8 cellular contexts compared by ENCODE assay signal in the genomic region with DNA sequence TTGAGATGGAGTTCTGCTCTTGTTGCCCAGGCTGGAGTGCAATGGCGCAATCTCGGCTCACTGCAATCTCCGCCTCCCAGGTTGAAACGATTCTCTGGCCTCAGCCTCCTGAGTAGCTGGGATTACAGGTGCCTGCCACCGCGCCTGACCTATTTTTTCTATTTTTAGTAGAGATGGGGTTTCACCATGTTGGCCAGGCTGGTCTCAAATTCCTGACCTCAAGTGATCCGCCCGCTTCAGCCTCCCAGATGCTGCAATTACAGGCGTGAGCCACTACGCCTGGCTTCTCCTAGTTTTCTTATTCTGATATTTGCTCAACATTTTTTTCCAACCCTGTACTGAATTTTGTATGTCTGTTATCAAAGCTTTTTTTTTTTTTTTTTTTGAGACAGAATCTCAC. TPM values are rescaled to one million over a fixed set of nuclear protein-coding genes. Genes with fewer than 3 reads are reported as not detected.
DNase-seq lines count a peak whose midpoint lies in the region; ATAC-seq and TF ChIP-seq lines count a peak whose summit lies in the region.
"Not testable (repeated sequence)": the region's sequence is repeated elsewhere in the genome, so short reads cannot be mapped to it uniquely, and the experiment has no call there.

No MANE protein-coding gene starts in this region.

- peaks cover 11% of the 10 kb centered on the region for H3K4me1 Mint-ChIP-seq in Calu3 (ENCODE audit: low read depth, unreplicated experiment)
- H3K4me1 Mint-ChIP-seq in stimulated activated naive CD8-positive, alpha-beta T cell treated with anti-CD3 and anti-CD28 coated beads, Interleukin-15, amount 100 ng/mL, for 72 hours, result peaks cover 19% of the 10 kb centered on the region

- H3K4me3 ChIP-seq in HCT116 (replicated peaks in 1 of 2; ENCODE audit: low read depth in 1 of 2, low read length in 2 of 2); WERI-Rb-1 (ENCODE audit: low read depth, low read length); body of pancreas; psoas muscle: not testable (repeated sequence)

- H3K4me1 ChIP-seq in HCT116 (ENCODE audit: control insufficient read depth in 1 of 2, insufficient read depth in 2 of 2, low read length in 2 of 2) (peaks cover 20 to 25% of the 10 kb centered on the region in 2 experiments), body of pancreas (peaks cover 30% of the 10 kb centered on the region), psoas muscle (peaks cover 34% of the 10 kb centered on the region)

- H3K27me3 ChIP-seq in HCT116 (ENCODE audit: insufficient read depth, low read length); WERI-Rb-1 (ENCODE audit: insufficient read depth, low read depth, severe bottlenecking); body of pancreas; psoas muscle (ENCODE audit: insufficient read depth in 3 of 3, low read length in 2 of 3): not testable (repeated sequence)

- DNase-seq in Calu3 (peak; percentile 2), NCI-H69 (lab: John Stamatoyannopoulos, UW) (peak; percentile 26), WERI-Rb-1 (peak; percentile 26), body of pancreas (peak in 2 of 4 donors; percentile 24 to 25), left lobe of liver (ENCODE audit: low spot score) (peak; percentile 33), psoas muscle (peak; percentile 51 to 82)
- DNase-seq in HCT116 (ENCODE audit: low read depth, low spot score); stimulated activated naive CD8-positive, alpha-beta T cell treated with anti-CD3 and anti-CD28 coated beads, Interleukin-15, amount 100 ng/mL, for 72 hours: not testable (repeated sequence)

- H2AFZ ChIP-seq in HCT116 (ENCODE audit: low read depth, low read length, poor library complexity, severe bottlenecking), result not testable (repeated sequence)

- not testable (repeated sequence) for ATAC-seq in HCT116; body of pancreas; left lobe of liver; stimulated activated naive CD8-positive, alpha-beta T cell treated with anti-CD3 and anti-CD28 coated beads, Interleukin-15, amount 100 ng/mL, for 72 hours
- ATAC-seq in psoas muscle, result peak; percentile 44 to 62 (median 52)

- TF ChIP-seq RAD21 in HCT116 (IDR thresholded peaks at IDR 0.05; ENCODE audit: low read depth), result not testable (repeated sequence)

- CTCF ChIA-PET in Calu3 (lab: Charles Lee), result interaction anchor here (0.6 kb wide), 1 partner anchor 534 kb away, joined by 4 read pairs; no protein-coding TSS in a partner anchor
- CTCF ChIA-PET in HCT116 (lab: Charles Lee), result interaction anchor here (0.6 to 1.1 kb wide), 2 partner anchors 187 to 241 kb away, joined by 3 read pairs; no protein-coding TSS in a partner anchor

- not testable (repeated sequence) for H3K27ac Mint-ChIP-seq in Calu3 (ENCODE audit: unreplicated experiment)
- peak overlapping the region; percentile 71 to 80 for H3K27ac Mint-ChIP-seq in stimulated activated naive CD8-positive, alpha-beta T cell treated with anti-CD3 and anti-CD28 coated beads, Interleukin-15, amount 100 ng/mL, for 72 hours

- not testable (repeated sequence) for H3K9me3 ChIP-seq in HCT116 (ENCODE audit: control insufficient read depth in 1 of 2, insufficient read depth in 1 of 2, low read depth in 1 of 2, low read length in 2 of 2); WERI-Rb-1 (ENCODE audit: severe bottlenecking); body of pancreas; psoas muscle

- H3K9ac ChIP-seq in HCT116 (ENCODE audit: low read length), result not testable (repeated sequence)

- H3K27ac ChIP-seq in HCT116 (ENCODE audit: low read depth, low read length); WERI-Rb-1: not testable (repeated sequence)
- H3K27ac ChIP-seq in body of pancreas (peak overlapping the region in 3 of 4 donors; percentile 13 to 61 (median 39)), psoas muscle (peak overlapping the region; percentile 80)

- H3K36me3 ChIP-seq in HCT116 (ENCODE audit: control insufficient read depth in 1 of 2, insufficient read depth in 2 of 2, low read length in 2 of 2); body of pancreas (replicated peaks in 1 of 2; ENCODE audit: insufficient read depth in 1 of 2, low read depth in 2 of 2); psoas muscle (ENCODE audit: insufficient read depth in 1 of 2, low read depth in 1 of 2): not testable (repeated sequence)
- H3K36me3 ChIP-seq in WERI-Rb-1, result peaks cover 29% of the 10 kb centered on the region

- intact Hi-C loops in Calu3 (cut with micrococcal nuclease; ENCODE audit: unreplicated experiment); HCT116 (cut with micrococcal nuclease); body of pancreas (cut with DNase I): not testable (repeated sequence)
- intact Hi-C loops in psoas muscle (cut with DNase I), result loop anchor here in 1 of 2 donors (5.0 kb wide), 1 partner anchor 60 kb away; the partner anchor contains the start of gene MORC3

- not testable (repeated sequence) for H3K27me3 Mint-ChIP-seq in Calu3 (ENCODE audit: unreplicated experiment); stimulated activated naive CD8-positive, alpha-beta T cell treated with anti-CD3 and anti-CD28 coated beads, Interleukin-15, amount 100 ng/mL, for 72 hours

- not testable (repeated sequence) for H3K9me2 ChIP-seq in HCT116 (ENCODE audit: insufficient read depth)

- H3K9me3 Mint-ChIP-seq in Calu3 (ENCODE audit: low read depth, unreplicated experiment); stimulated activated naive CD8-positive, alpha-beta T cell treated with anti-CD3 and anti-CD28 coated beads, Interleukin-15, amount 100 ng/mL, for 72 hours: not testable (repeated sequence)

- not testable (repeated sequence) for BruUV-seq in Calu3 (replicated peaks; lab: Mats Ljungman, UMichigan); HCT116 (replicated peaks; lab: Mats Ljungman, UMichigan)

- not testable (repeated sequence) for H4K20me1 ChIP-seq in HCT116 (ENCODE audit: insufficient read depth)

- WGBS in body of pancreas, 2 donors, result 81 to 91% methylated on average over 10 of the region's 10 CpGs
- 19 to 48% (median 32%) methylated on average over 10 of the region's 10 CpGs for WGBS in psoas muscle, 3 donors

- peaks cover 12% of the 10 kb centered on the region for H3K36me3 Mint-ChIP-seq in Calu3 (ENCODE audit: insufficient read depth, unreplicated experiment)

- RAD21 ChIA-PET in HCT116 (lab: Charles Lee; ENCODE audit: low non-redundant PET in 1 of 2, low total read pairs in 2 of 2, uncharacterized antibody in 2 of 2, unreplicated experiment in 2 of 2), result not testable (repeated sequence)

- not testable (repeated sequence) for H3K4me3 Mint-ChIP-seq in Calu3 (ENCODE audit: low read depth, unreplicated experiment); stimulated activated naive CD8-positive, alpha-beta T cell treated with anti-CD3 and anti-CD28 coated beads, Interleukin-15, amount 100 ng/mL, for 72 hours

- not testable (repeated sequence) for TF ChIP-seq POLR2A in HCT116 (IDR thresholded peaks at IDR 0.05; ENCODE audit: borderline replicate concordance, extremely low read depth, insufficient read depth, insufficient read length); body of pancreas (IDR thresholded peaks at IDR 0.05)

- H3K79me2 ChIP-seq in HCT116 (ENCODE audit: insufficient read depth, low read length), result peaks cover 21% of the 10 kb centered on the region

- not testable (repeated sequence) for TF ChIP-seq CTCF in Calu3 (IDR thresholded peaks at IDR 0.05; ENCODE audit: unreplicated experiment); HCT116 (IDR thresholded peaks at IDR 0.05 in 2 of 3, conservative IDR thresholded peaks at IDR 0.05 in 1 of 3; ENCODE audit: borderline replicate concordance in 1 of 3, insufficient read depth in 1 of 3, low read depth in 2 of 3, low read length in 2 of 3); WERI-Rb-1 (IDR thresholded peaks at IDR 0.05; ENCODE audit: low read depth, low read length); body of pancreas (IDR thresholded peaks at IDR 0.05)
- TF ChIP-seq CTCF in psoas muscle (IDR thresholded peaks at IDR 0.05), result peak; percentile 23

- POLR2A ChIA-PET in HCT116 (lab: Charles Lee), result not testable (repeated sequence)

- H3K4me2 ChIP-seq in HCT116 (ENCODE audit: low read length), result peak overlapping the region; percentile 11; the same call in 1 of the 2 replicates

RNA-seq across cellular contexts. Expression of gene CHAF1B, which starts 2.5 kb away (rescaled TPM):
- 13.2 and 16.0 TPM in 2 replicates for total RNA-seq in Calu3 (2022)
- 26.1 TPM for total RNA-seq in HCT116 (2021; ENCODE audit: unreplicated experiment)
- polyA plus RNA-seq in HCT116 (2012), result 5.8 and 10.2 TPM in 2 replicates
- total RNA-seq in body of pancreas, result 1 to 10 TPM; 4.2 to 6.3 TPM
- total RNA-seq in left lobe of liver, result 0.43 TPM
- 10 to 100 TPM in 2 of 4 donors, 1 to 10 TPM in 2; 2.6 to 12.6 (median 8.1) TPM for total RNA-seq in psoas muscle
- polyA plus RNA-seq in psoas muscle, result 10 to 100 TPM in 1 of 3 donors, 1 to 10 TPM in 1, under 1 TPM in 1; 0.68 to 10.4 (median 8.4) TPM
